Comparison of ENCODE assay signal across 1 cellular context in genomic region chr4:74947798-74948197, GRCh38.
TF ChIP-seq lines count a peak whose summit lies in the region.

No MANE protein-coding gene starts in this region.

TF ChIP-seq in GM12878, 131 proteins besides CTCF, POLR2A, EP300 and RAD21 (continued from another document):
- no peak for TF ChIP-seq CEBPZ (IDR thresholded peaks at IDR 0.05; ENCODE audit: low read depth, low read length)
- TF ChIP-seq MTA3 (IDR thresholded peaks at IDR 0.05; ENCODE audit: borderline replicate concordance, low read length) = no peak
- TF ChIP-seq KLF5 (IDR thresholded peaks at IDR 0.05; ENCODE audit: partially characterized antibody) = no peak
- TF ChIP-seq SIN3A (IDR thresholded peaks at IDR 0.05; ENCODE audit: low read depth, low read length) = no peak
- no peak for TF ChIP-seq CHD4 (IDR thresholded peaks at IDR 0.05)
- TF ChIP-seq SMAD1 (IDR thresholded peaks at IDR 0.05; ENCODE audit: low read depth, partially characterized antibody) = no peak
- no peak for TF ChIP-seq YY1 (IDR thresholded peaks at IDR 0.05; ENCODE audit: low read depth, low read length)
